Comparison of ENCODE assay signal across 1 cellular context in genomic region chr16:84419730-84420129, GRCh38.
TF ChIP-seq lines count a peak whose summit lies in the region.

No MANE protein-coding gene starts in this region.

TF ChIP-seq in K562, 482 proteins besides CTCF, POLR2A, EP300 and RAD21:
- TF ChIP-seq CCNT2 (IDR thresholded peaks at IDR 0.05; ENCODE audit: borderline replicate concordance, extremely low read depth, insufficient read length, low read depth, low read length) (no peak), HMGN3 (IDR thresholded peaks at IDR 0.05; ENCODE audit: borderline replicate concordance, extremely low read depth, insufficient read length, low read depth, low read length) (no peak), ZNF277 (CRISPR knock-in tag; IDR thresholded peaks at IDR 0.05; ENCODE audit: borderline replicate concordance) (no peak), ZFP36 (IDR thresholded peaks at IDR 0.05; ENCODE audit: low read depth, low read length, partially characterized antibody) (peak; percentile 93), ZNF436 (CRISPR knock-in tag; IDR thresholded peaks at IDR 0.05) (peak; percentile 55; the same call in 1 of the 2 replicates), CLOCK (CRISPR knock-in tag; IDR thresholded peaks at IDR 0.05; ENCODE audit: borderline replicate concordance) (no peak), ZBTB34 (CRISPR knock-in tag; IDR thresholded peaks at IDR 0.05) (no peak), POU5F1 (IDR thresholded peaks at IDR 0.05; ENCODE audit: borderline replicate concordance, low read depth, low read length, partially characterized antibody) (no peak), TCF3 (CRISPR knock-in tag; IDR thresholded peaks at IDR 0.05) (no peak), SMARCA4 (IDR thresholded peaks at IDR 0.05) (no peak), ZBTB17 (CRISPR knock-in tag; IDR thresholded peaks at IDR 0.05) (no peak), SOX6 (IDR thresholded peaks at IDR 0.05) (no peak), ZNF655 (CRISPR knock-in tag; IDR thresholded peaks at IDR 0.05) (no peak), ZNF133 (CRISPR knock-in tag; IDR thresholded peaks at IDR 0.05) (no peak), ZNF318 (IDR thresholded peaks at IDR 0.05; ENCODE audit: borderline replicate concordance in 1 of 2, low read depth in 1 of 2) (no peak)
